ENCODE assay signal across 24 cellular contexts in genomic region chr12:41924111-41924510, GRCh38.
"Had no signal": no experiment of that assay in that cellular context is flagged by ENCODE, and none has a peak within 500 bp of the region (broad histone marks: within the 10 kb centered on the region; RNA-seq: fewer than 3 reads in every experiment).

No MANE protein-coding gene starts in this region.

- FAIRE-seq: frontal cortex, keratinocyte, pancreas had no signal

- H3K4me3 ChIP-seq: dorsolateral prefrontal cortex, left ventricle myocardium inferior, lower lobe of right lung, pancreas, right lobe of liver, suprapubic skin, tibial artery, upper lobe of right lung, vagina had no signal

- H3K4me1 ChIP-seq: lower lobe of right lung, pancreas, right lobe of liver, suprapubic skin, tibial artery, upper lobe of right lung, vagina had no signal

- H3K9me3 ChIP-seq: lower lobe of right lung, pancreas, right lobe of liver, suprapubic skin, tibial artery, upper lobe of right lung, vagina had no signal

- H3K27me3 ChIP-seq: dorsolateral prefrontal cortex, pancreas, right lobe of liver, suprapubic skin, tibial artery, upper lobe of right lung, vagina had no signal

- ATAC-seq: lower lobe of right lung; natural killer cell; pancreas; right lobe of liver; stimulated activated effector memory CD8-positive, alpha-beta T cell treated with anti-CD3 and anti-CD28 coated beads, Interleukin-12 subunit alpha, Interleukin-12 subunit beta, amount 100 ng/mL, for 72 hours; stimulated activated naive CD8-positive, alpha-beta T cell treated with anti-CD3 and anti-CD28 coated beads, Interleukin-15, Interleukin-2, amounts not matched to agents 100 U/mL and 50 U/mL, for 24 hours; upper lobe of right lung had no signal

- H3K36me3 ChIP-seq: left ventricle myocardium inferior, lower lobe of right lung, pancreas, right lobe of liver, suprapubic skin, tibial artery, upper lobe of right lung, vagina had no signal

- DNase-seq: cortex of kidney; dorsolateral prefrontal cortex; effector CD8-positive, alpha-beta T cell; glutamatergic neuron; left cardiac atrium; left ventricle myocardium inferior; lower lobe of right lung; mesenchymal stem cell; natural killer cell; nucleus accumbens; pancreas; retina; right lobe of liver; stimulated activated CD4-positive, alpha-beta T cell treated with anti-CD3 and anti-CD28 coated beads, Interleukin-12 subunit alpha, Interleukin-12 subunit beta, amount 100 ng/mL, for 4 hours; stimulated activated CD4-positive, alpha-beta T cell treated with anti-CD3 and anti-CD28 coated beads, Interleukin-4, amount 100 ng/mL, for 1 hour; stimulated activated CD8-positive, alpha-beta memory T cell treated with anti-CD3 and anti-CD28 coated beads, Interleukin-4, amount 100 ng/mL, for 48 hours; stimulated activated naive CD8-positive, alpha-beta T cell treated with anti-CD3 and anti-CD28 coated beads, Interleukin-15, Interleukin-2, amounts not matched to agents 100 U/mL and 50 U/mL, for 24 hours; upper lobe of right lung had no signal

- H3K27ac ChIP-seq: dorsolateral prefrontal cortex, left ventricle myocardium inferior, lower lobe of right lung, pancreas, right lobe of liver, suprapubic skin, upper lobe of right lung, vagina had no signal
